In the genomic region with DNA sequence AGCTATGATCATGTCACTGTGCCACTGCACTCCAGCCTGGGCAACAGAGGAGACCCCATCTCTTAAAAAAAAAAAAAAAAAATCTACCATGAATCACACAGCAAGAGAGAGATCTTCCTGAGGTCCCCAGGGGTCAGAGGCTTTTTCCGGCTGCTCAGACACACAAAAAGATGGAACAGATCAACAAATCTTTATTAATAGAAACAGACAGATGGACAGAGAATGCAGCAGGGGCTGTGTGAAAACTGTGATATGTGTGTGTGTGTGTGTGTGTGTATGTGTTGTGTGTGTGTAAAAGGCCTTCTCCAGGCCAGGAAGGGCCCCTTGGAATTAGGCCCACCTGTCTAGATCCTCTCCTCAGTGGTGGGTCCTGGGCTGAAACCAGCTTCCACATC, we compare ENCODE assay signal across 14 cellular contexts. TPM values are rescaled to one million over a fixed set of nuclear protein-coding genes. Genes with fewer than 3 reads are reported as not detected.
"Had no signal": no experiment of that assay in that cellular context is flagged by ENCODE, and none has a peak within 500 bp of the region (broad histone marks: within the 10 kb centered on the region; RNA-seq: fewer than 3 reads in every experiment).

No MANE protein-coding gene starts in this region.

- H3K4me3 ChIP-seq: esophagus muscularis mucosa, hepatocyte, right atrium auricular region, skin epidermis, suprapubic skin had no signal

- H3K4me3 Mint-ChIP-seq: activated CD4-positive, alpha-beta memory T cell treated with anti-CD3 and anti-CD28 coated beads for 36 hours had no signal

- DNase-seq: amniotic stem cell, cortex of kidney, T1000 had no signal

- H3K9me3 Mint-ChIP-seq: activated CD4-positive, alpha-beta memory T cell treated with anti-CD3 and anti-CD28 coated beads for 36 hours; naive thymus-derived CD8-positive, alpha-beta T cell; T-cell had no signal

- H2AFZ ChIP-seq: hepatocyte had no signal

- H3K9me3 ChIP-seq: right atrium auricular region, SK-N-SH, suprapubic skin had no signal

- H3K9me2 ChIP-seq: SK-N-SH had no signal

- H3K27ac ChIP-seq: brain microvascular endothelial cell, esophagus muscularis mucosa, hepatocyte, right atrium auricular region, suprapubic skin had no signal

- H3K4me2 ChIP-seq: hepatocyte, SK-N-SH had no signal

- H3K27ac Mint-ChIP-seq: activated CD4-positive, alpha-beta memory T cell treated with anti-CD3 and anti-CD28 coated beads for 36 hours; T-cell had no signal

RNA-seq across cellular contexts. Expression of a gene that starts 5.7 kb away (rescaled TPM):
- total RNA-seq: esophagus muscularis mucosa, mononuclear cell, right atrium auricular region had no signal
- polyA plus RNA-seq: naive thymus-derived CD8-positive, alpha-beta T cell had no signal
